Comparison of ENCODE assay signal across 21 cellular contexts in the genomic region with DNA sequence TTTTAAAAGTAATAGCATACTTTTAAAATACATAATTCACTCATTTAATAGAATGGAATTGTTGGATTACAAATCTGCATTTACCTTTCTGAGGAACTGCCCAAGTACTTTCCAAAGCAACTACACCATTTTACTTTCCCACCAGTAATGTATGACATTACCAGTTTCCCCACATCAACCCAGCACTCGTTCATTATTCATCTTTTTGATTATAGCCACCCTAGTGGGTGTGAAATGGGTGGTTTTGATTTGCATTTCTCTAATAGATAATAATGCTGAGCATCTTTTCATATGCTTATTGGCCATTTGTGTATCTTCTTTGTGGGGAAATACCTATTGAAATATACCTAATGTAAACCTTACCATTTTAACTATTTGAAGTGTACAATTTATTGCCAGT.
"Had no signal": no experiment of that assay in that cellular context is flagged by ENCODE, and none has a peak within 500 bp of the region (broad histone marks: within the 10 kb centered on the region; RNA-seq: fewer than 3 reads in every experiment).

No MANE protein-coding gene starts in this region.

- H3K27me3 ChIP-seq: heart left ventricle, neutrophil, ovary, right atrium auricular region, transverse colon, uterus had no signal

- DNase-seq: activated CD8-positive, alpha-beta memory T cell treated with anti-CD3 and anti-CD28 coated beads, Interleukin-2, amount 50 U/mL, for 48 hours; amniotic stem cell; heart left ventricle; left ventricle myocardium superior; mammary epithelial cell; midbrain; ovary; stimulated activated CD4-positive, alpha-beta T cell treated with anti-CD3 and anti-CD28 coated beads, Interleukin-4, amount 100 ng/mL, for 4 hours; stimulated activated naive CD8-positive, alpha-beta T cell treated with anti-CD3 and anti-CD28 coated beads, Interleukin-15, amount 100 ng/mL, for 72 hours; transverse colon; uterus had no signal

- H3K36me3 ChIP-seq: ovary, prostate gland, uterus had no signal

- H3K4me3 Mint-ChIP-seq: activated naive CD8-positive, alpha-beta T cell; nephron; stimulated activated naive CD8-positive, alpha-beta T cell treated with anti-CD3 and anti-CD28 coated beads, Interleukin-15, amount 100 ng/mL, for 72 hours had no signal

- H3K27me3 Mint-ChIP-seq: activated naive CD8-positive, alpha-beta T cell; stimulated activated naive CD8-positive, alpha-beta T cell treated with anti-CD3 and anti-CD28 coated beads, Interleukin-15, amount 100 ng/mL, for 72 hours had no signal

- H3K9me3 Mint-ChIP-seq: nephron; stimulated activated naive CD8-positive, alpha-beta T cell treated with anti-CD3 and anti-CD28 coated beads, Interleukin-15, amount 100 ng/mL, for 72 hours had no signal

- FAIRE-seq: bronchial epithelial cell, islet of Langerhans had no signal

- ATAC-seq: heart left ventricle; left ventricle myocardium superior; stimulated activated naive CD8-positive, alpha-beta T cell treated with anti-CD3 and anti-CD28 coated beads, Interleukin-15, amount 100 ng/mL, for 72 hours had no signal

- H3K27ac ChIP-seq: coronary artery, epithelial cell of prostate, heart left ventricle, ovary, prostate gland, right atrium auricular region, transverse colon, uterus, VCaP had no signal

- H3K4me3 ChIP-seq: coronary artery, heart left ventricle, ovary, prostate gland, right atrium auricular region, transverse colon, uterus had no signal

- H3K36me3 Mint-ChIP-seq: activated naive CD8-positive, alpha-beta T cell had no signal

- H3K9me3 ChIP-seq: heart left ventricle, neutrophil, ovary, prostate gland, right atrium auricular region, transverse colon, uterus had no signal

- H3K4me1 ChIP-seq: prostate gland had no signal

- H3K27ac Mint-ChIP-seq: nephron; stimulated activated naive CD8-positive, alpha-beta T cell treated with anti-CD3 and anti-CD28 coated beads, Interleukin-15, amount 100 ng/mL, for 72 hours had no signal
